ENCODE assay signal across 1 cellular context in the genomic region with DNA sequence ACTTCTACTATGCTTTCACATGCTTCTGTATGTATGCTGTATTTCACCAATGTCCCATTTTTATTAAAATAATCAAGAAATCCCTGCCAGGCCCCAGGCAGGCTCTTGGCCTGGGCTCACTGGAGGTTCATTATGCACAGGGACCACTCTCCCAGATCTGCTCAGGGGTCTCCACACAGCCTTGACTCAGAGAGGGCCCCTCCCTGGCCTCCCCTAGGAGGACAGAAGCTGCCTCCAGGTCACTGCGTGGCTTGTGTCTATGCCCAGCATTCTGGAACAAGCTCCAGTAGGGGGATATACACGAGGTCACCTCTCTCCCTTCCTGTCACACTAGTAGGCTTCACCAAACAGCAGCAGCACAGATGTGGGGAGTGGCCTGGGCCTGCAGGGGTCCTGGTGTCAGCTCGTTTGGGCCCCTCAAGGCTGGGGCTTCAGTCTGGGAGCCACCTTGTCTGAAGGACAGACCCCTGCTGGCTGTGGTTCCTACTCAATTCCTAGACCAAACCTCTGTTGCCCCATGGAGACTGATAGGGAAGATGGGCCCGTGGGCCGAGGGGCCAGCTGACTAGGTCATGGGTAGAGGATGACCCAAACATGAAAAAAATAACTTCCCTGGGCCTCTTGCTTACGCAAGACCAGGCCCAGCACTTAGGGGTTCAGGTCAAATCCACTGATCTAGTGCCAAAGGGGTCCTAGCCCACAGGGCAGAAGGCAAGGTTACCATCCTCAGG.
TF ChIP-seq lines count a peak whose summit lies in the region.

No MANE protein-coding gene starts in this region.

TF ChIP-seq in HepG2, 621 proteins besides CTCF, POLR2A, EP300 and RAD21 (continued from another document and continues in another):
- TF ChIP-seq, protein P1, sequence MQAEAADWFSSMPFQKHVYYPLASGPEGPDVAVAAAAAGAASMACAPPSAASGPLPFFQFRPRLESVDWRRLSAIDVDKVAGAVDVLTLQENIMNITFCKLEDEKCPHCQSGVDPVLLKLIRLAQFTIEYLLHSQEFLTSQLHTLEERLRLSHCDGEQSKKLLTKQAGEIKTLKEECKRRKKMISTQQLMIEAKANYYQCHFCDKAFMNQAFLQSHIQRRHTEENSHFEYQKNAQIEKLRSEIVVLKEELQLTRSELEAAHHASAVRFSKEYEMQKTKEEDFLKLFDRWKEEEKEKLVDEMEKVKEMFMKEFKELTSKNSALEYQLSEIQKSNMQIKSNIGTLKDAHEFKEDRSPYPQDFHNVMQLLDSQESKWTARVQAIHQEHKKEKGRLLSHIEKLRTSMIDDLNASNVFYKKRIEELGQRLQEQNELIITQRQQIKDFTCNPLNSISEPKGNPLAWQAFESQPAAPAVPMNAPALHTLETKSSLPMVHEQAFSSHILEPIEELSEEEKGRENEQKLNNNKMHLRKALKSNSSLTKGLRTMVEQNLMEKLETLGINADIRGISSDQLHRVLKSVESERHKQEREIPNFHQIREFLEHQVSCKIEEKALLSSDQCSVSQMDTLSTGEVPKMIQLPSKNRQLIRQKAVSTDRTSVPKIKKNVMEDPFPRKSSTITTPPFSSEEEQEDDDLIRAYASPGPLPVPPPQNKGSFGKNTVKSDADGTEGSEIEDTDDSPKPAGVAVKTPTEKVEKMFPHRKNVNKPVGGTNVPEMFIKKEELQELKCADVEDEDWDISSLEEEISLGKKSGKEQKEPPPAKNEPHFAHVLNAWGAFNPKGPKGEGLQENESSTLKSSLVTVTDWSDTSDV (CRISPR knock-in tag; IDR thresholded peaks at IDR 0.05), result no peak
- no peak for TF ChIP-seq ZNF552 (CRISPR knock-in tag; IDR thresholded peaks at IDR 0.05; ENCODE audit: borderline replicate concordance)
- TF ChIP-seq ISL2 (CRISPR knock-in tag; IDR thresholded peaks at IDR 0.05), result no peak
- no peak for TF ChIP-seq ZNF790 (CRISPR knock-in tag; IDR thresholded peaks at IDR 0.05; ENCODE audit: borderline replicate concordance)
- TF ChIP-seq ZNF232 (CRISPR knock-in tag; IDR thresholded peaks at IDR 0.05; ENCODE audit: borderline replicate concordance), result no peak
- TF ChIP-seq, protein P2, sequence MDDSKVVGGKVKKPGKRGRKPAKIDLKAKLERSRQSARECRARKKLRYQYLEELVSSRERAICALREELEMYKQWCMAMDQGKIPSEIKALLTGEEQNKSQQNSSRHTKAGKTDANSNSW (CRISPR knock-in tag; IDR thresholded peaks at IDR 0.05; ENCODE audit: borderline replicate concordance), result no peak
- no peak for TF ChIP-seq STAT5B (CRISPR knock-in tag; IDR thresholded peaks at IDR 0.05)
- no peak for TF ChIP-seq ZNF430 (CRISPR knock-in tag; IDR thresholded peaks at IDR 0.05)
- TF ChIP-seq IKZF1 (IDR thresholded peaks at IDR 0.05), result no peak
- TF ChIP-seq ZNF614 (CRISPR knock-in tag; IDR thresholded peaks at IDR 0.05; ENCODE audit: borderline replicate concordance), result no peak
- no peak for TF ChIP-seq ZNF737 (CRISPR knock-in tag; IDR thresholded peaks at IDR 0.05; ENCODE audit: borderline replicate concordance)
- TF ChIP-seq, protein P3, sequence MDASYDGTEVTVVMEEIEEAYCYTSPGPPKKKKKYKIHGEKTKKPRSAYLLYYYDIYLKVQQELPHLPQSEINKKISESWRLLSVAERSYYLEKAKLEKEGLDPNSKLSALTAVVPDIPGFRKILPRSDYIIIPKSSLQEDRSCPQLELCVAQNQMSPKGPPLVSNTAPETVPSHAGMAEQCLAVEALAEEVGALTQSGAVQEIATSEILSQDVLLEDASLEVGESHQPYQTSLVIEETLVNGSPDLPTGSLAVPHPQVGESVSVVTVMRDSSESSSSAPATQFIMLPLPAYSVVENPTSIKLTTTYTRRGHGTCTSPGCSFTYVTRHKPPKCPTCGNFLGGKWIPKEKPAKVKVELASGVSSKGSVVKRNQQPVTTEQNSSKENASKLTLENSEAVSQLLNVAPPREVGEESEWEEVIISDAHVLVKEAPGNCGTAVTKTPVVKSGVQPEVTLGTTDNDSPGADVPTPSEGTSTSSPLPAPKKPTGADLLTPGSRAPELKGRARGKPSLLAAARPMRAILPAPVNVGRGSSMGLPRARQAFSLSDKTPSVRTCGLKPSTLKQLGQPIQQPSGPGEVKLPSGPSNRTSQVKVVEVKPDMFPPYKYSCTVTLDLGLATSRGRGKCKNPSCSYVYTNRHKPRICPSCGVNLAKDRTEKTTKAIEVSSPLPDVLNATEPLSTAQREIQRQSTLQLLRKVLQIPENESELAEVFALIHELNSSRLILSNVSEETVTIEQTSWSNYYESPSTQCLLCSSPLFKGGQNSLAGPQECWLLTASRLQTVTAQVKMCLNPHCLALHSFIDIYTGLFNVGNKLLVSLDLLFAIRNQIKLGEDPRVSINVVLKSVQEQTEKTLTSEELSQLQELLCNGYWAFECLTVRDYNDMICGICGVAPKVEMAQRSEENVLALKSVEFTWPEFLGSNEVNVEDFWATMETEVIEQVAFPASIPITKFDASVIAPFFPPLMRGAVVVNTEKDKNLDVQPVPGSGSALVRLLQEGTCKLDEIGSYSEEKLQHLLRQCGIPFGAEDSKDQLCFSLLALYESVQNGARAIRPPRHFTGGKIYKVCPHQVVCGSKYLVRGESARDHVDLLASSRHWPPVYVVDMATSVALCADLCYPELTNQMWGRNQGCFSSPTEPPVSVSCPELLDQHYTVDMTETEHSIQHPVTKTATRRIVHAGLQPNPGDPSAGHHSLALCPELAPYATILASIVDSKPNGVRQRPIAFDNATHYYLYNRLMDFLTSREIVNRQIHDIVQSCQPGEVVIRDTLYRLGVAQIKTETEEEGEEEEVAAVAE (CRISPR knock-in tag; IDR thresholded peaks at IDR 0.05; ENCODE audit: borderline replicate concordance), result no peak
- no peak for TF ChIP-seq HOXA7 (CRISPR knock-in tag; IDR thresholded peaks at IDR 0.05)
- no peak for TF ChIP-seq SALL2 (CRISPR knock-in tag; IDR thresholded peaks at IDR 0.05)
- TF ChIP-seq ZNF839 (CRISPR knock-in tag; IDR thresholded peaks at IDR 0.05; ENCODE audit: borderline replicate concordance), result peak; percentile 48; the same call in 1 of the 2 replicates
- TF ChIP-seq NR2F1 (CRISPR knock-in tag; IDR thresholded peaks at IDR 0.05), result 0 out of 4 replicates have a peak, but pooled peaks of 1 of the 2 experiments have one; percentile 18
- no peak for TF ChIP-seq NKX3-1 (CRISPR knock-in tag; IDR thresholded peaks at IDR 0.05)
- TF ChIP-seq CEBPB (IDR thresholded peaks at IDR 0.05; ENCODE audit: borderline replicate concordance, low read depth, low read length), result peak; percentile 28; the same call in 1 of the 2 replicates
- TF ChIP-seq ZNF101 (CRISPR knock-in tag; IDR thresholded peaks at IDR 0.05; ENCODE audit: borderline replicate concordance, low read depth), result no peak
- TF ChIP-seq, protein P4, sequence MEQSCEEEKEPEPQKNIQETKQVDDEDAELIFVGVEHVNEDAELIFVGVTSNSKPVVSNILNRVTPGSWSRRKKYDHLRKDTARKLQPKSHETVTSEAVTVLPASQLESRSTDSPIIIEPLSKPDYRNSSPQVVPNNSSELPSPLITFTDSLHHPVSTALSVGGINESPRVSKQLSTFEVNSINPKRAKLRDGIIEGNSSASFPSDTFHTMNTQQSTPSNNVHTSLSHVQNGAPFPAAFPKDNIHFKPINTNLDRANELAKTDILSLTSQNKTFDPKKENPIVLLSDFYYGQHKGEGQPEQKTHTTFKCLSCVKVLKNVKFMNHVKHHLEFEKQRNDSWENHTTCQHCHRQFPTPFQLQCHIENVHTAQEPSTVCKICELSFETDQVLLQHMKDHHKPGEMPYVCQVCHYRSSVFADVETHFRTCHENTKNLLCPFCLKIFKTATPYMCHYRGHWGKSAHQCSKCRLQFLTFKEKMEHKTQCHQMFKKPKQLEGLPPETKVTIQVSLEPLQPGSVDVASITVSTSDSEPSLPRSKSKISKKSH (CRISPR knock-in tag; IDR thresholded peaks at IDR 0.05; ENCODE audit: borderline replicate concordance), result no peak
- TF ChIP-seq BCL6 (CRISPR knock-in tag; IDR thresholded peaks at IDR 0.05), result no peak
- TF ChIP-seq, protein P5, sequence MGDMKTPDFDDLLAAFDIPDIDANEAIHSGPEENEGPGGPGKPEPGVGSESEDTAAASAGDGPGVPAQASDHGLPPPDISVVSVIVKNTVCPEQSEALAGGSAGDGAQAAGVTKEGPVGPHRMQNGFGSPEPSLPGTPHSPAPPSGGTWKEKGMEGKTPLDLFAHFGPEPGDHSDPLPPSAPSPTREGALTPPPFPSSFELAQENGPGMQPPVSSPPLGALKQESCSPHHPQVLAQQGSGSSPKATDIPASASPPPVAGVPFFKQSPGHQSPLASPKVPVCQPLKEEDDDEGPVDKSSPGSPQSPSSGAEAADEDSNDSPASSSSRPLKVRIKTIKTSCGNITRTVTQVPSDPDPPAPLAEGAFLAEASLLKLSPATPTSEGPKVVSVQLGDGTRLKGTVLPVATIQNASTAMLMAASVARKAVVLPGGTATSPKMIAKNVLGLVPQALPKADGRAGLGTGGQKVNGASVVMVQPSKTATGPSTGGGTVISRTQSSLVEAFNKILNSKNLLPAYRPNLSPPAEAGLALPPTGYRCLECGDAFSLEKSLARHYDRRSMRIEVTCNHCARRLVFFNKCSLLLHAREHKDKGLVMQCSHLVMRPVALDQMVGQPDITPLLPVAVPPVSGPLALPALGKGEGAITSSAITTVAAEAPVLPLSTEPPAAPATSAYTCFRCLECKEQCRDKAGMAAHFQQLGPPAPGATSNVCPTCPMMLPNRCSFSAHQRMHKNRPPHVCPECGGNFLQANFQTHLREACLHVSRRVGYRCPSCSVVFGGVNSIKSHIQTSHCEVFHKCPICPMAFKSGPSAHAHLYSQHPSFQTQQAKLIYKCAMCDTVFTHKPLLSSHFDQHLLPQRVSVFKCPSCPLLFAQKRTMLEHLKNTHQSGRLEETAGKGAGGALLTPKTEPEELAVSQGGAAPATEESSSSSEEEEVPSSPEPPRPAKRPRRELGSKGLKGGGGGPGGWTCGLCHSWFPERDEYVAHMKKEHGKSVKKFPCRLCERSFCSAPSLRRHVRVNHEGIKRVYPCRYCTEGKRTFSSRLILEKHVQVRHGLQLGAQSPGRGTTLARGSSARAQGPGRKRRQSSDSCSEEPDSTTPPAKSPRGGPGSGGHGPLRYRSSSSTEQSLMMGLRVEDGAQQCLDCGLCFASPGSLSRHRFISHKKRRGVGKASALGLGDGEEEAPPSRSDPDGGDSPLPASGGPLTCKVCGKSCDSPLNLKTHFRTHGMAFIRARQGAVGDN (CRISPR knock-in tag; IDR thresholded peaks at IDR 0.05), result peak; percentile 43; the same call in 1 of the 2 replicates
- TF ChIP-seq, protein P6, sequence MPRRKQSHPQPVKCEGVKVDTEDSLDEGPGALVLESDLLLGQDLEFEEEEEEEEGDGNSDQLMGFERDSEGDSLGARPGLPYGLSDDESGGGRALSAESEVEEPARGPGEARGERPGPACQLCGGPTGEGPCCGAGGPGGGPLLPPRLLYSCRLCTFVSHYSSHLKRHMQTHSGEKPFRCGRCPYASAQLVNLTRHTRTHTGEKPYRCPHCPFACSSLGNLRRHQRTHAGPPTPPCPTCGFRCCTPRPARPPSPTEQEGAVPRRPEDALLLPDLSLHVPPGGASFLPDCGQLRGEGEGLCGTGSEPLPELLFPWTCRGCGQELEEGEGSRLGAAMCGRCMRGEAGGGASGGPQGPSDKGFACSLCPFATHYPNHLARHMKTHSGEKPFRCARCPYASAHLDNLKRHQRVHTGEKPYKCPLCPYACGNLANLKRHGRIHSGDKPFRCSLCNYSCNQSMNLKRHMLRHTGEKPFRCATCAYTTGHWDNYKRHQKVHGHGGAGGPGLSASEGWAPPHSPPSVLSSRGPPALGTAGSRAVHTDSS (CRISPR knock-in tag; conservative IDR thresholded peaks at IDR 0.05), result no peak
- no peak for TF ChIP-seq IRF2 (CRISPR knock-in tag; IDR thresholded peaks at IDR 0.05)
- no peak for TF ChIP-seq HMG20B (CRISPR knock-in tag; conservative IDR thresholded peaks at IDR 0.05)
- TF ChIP-seq, protein P7, sequence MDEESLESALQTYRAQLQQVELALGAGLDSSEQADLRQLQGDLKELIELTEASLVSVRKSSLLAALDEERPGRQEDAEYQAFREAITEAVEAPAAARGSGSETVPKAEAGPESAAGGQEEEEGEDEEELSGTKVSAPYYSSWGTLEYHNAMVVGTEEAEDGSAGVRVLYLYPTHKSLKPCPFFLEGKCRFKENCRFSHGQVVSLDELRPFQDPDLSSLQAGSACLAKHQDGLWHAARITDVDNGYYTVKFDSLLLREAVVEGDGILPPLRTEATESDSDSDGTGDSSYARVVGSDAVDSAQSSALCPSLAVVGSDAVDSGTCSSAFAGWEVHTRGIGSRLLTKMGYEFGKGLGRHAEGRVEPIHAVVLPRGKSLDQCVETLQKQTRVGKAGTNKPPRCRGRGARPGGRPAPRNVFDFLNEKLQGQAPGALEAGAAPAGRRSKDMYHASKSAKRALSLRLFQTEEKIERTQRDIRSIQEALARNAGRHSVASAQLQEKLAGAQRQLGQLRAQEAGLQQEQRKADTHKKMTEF (CRISPR knock-in tag; IDR thresholded peaks at IDR 0.05), result no peak
- TF ChIP-seq, protein P8, sequence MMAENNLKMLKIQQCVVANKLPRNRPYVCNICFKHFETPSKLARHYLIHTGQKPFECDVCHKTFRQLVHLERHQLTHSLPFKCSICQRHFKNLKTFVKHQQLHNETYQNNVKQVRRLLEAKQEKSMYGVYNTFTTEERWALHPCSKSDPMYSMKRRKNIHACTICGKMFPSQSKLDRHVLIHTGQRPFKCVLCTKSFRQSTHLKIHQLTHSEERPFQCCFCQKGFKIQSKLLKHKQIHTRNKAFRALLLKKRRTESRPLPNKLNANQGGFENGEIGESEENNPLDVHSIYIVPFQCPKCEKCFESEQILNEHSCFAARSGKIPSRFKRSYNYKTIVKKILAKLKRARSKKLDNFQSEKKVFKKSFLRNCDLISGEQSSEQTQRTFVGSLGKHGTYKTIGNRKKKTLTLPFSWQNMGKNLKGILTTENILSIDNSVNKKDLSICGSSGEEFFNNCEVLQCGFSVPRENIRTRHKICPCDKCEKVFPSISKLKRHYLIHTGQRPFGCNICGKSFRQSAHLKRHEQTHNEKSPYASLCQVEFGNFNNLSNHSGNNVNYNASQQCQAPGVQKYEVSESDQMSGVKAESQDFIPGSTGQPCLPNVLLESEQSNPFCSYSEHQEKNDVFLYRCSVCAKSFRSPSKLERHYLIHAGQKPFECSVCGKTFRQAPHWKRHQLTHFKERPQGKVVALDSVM (CRISPR knock-in tag; IDR thresholded peaks at IDR 0.05), result peak; percentile 92
- no peak for TF ChIP-seq MTA1 (CRISPR knock-in tag; IDR thresholded peaks at IDR 0.05; ENCODE audit: borderline replicate concordance)
- TF ChIP-seq REL (CRISPR knock-in tag; conservative IDR thresholded peaks at IDR 0.05), result no peak
- no peak for TF ChIP-seq ZSCAN25 (CRISPR knock-in tag; IDR thresholded peaks at IDR 0.05)
- TF ChIP-seq ZNF33A (CRISPR knock-in tag; IDR thresholded peaks at IDR 0.05; ENCODE audit: borderline replicate concordance), result no peak
- TF ChIP-seq ZNF484 (CRISPR knock-in tag; IDR thresholded peaks at IDR 0.05; ENCODE audit: borderline replicate concordance, low read depth), result no peak
- TF ChIP-seq ZFP62 (CRISPR knock-in tag; IDR thresholded peaks at IDR 0.05), result no peak
